In the genomic region with DNA sequence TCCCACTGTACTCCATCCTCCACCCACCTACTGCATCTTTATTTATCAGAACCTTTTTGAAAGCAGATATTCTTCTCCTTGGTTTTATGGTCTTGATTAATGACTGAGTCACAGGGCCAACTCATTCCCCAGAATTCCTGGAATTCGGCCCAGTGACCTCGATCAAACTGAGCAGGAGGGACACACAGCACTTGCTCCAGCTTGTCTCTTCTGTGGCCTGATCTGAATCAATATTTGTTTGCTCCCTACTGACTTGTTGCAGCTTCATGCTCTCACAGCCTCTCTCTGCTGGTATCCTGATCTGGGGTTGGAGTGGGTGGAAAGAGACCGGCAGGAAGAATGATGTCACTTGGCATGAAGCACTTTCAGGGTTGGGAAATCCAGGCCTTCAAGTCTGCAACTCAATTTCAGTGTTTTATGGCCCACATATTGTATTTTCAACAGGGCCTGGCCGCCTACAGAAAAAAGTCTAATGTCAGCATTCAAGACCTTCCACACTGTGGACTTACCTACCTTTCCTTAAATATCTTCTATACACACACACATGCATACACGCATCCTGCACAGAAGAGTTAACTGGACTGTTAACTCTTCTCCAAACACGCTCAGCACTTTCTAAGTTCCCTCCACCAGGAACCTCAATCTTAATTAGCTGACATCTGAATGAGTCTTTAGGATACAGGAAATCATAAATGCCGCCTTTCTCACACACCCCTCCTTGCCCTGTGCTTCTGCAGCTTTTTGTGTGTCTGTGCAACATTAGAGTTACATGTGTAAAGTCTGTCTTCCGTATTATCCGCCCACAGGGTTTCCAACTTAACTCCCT, we compare ENCODE assay signal across 8 cellular contexts. TPM values are rescaled to one million over a fixed set of nuclear protein-coding genes. Genes with fewer than 3 reads are reported as not detected.
DNase-seq lines count a peak whose midpoint lies in the region; ATAC-seq and TF ChIP-seq lines count a peak whose summit lies in the region.

No MANE protein-coding gene starts in this region.

- TF ChIP-seq CTCF in RWPE2 (IDR thresholded peaks at IDR 0.05; ENCODE audit: poor library complexity, severe bottlenecking) (no peak), omental fat pad (IDR thresholded peaks at IDR 0.05) (no peak)

- peaks cover 55% of the 10 kb centered on the region for H3K4me1 ChIP-seq in RWPE2 (ENCODE audit: insufficient read depth, poor library complexity, severe bottlenecking)

- peak overlapping the region; percentile 97 for H3K4me3 ChIP-seq in RWPE2 (ENCODE audit: severe bottlenecking)

- no peaks in the 10 kb centered on the region for H3K9me3 Mint-ChIP-seq in activated CD4-positive, alpha-beta T cell treated with anti-CD3 and anti-CD28 coated beads, Interleukin-2, amount 10 ng/mL, durations not matched to agents 7 days and 5 days

- no peaks in the 10 kb centered on the region for H3K27me3 Mint-ChIP-seq in activated CD4-positive, alpha-beta T cell treated with anti-CD3 and anti-CD28 coated beads, Interleukin-2, amount 10 ng/mL, durations not matched to agents 7 days and 5 days

- POLR2A ChIA-PET in activated CD4-positive, alpha-beta T cell treated with anti-CD3 and anti-CD28 coated beads, Interleukin-2, amount 10 ng/mL, durations not matched to agents 7 days and 5 days (lab: Charles Lee): no interaction called here

- no peak overlapping the region for H3K27ac Mint-ChIP-seq in activated CD4-positive, alpha-beta T cell treated with anti-CD3 and anti-CD28 coated beads, Interleukin-2, amount 10 ng/mL, durations not matched to agents 7 days and 5 days

- peaks cover 88% of the 10 kb centered on the region for H3K36me3 ChIP-seq in RWPE2 (ENCODE audit: low read depth)

- peaks cover 59% of the 10 kb centered on the region for H3K36me3 Mint-ChIP-seq in activated CD4-positive, alpha-beta T cell treated with anti-CD3 and anti-CD28 coated beads, Interleukin-2, amount 10 ng/mL, durations not matched to agents 7 days and 5 days (ENCODE audit: low read depth)

- ATAC-seq in RWPE2 (ENCODE audit: low read depth): peak; percentile 68
- ATAC-seq in esophagus mucosa: peak; percentile 52
- peak; percentile 31 for ATAC-seq in omental fat pad (ENCODE audit: low FRiP score)
- no peak for ATAC-seq in HG02973 (IDR thresholded peaks at IDR 0.05; ENCODE audit: unreplicated experiment)
- ATAC-seq in HG03457 (IDR thresholded peaks at IDR 0.05; ENCODE audit: unreplicated experiment): no peak

- peak overlapping the region; percentile 99 for H3K27ac ChIP-seq in RWPE2 (ENCODE audit: poor library complexity, severe bottlenecking)

- H3K4me1 Mint-ChIP-seq in activated CD4-positive, alpha-beta T cell treated with anti-CD3 and anti-CD28 coated beads, Interleukin-2, amount 10 ng/mL, durations not matched to agents 7 days and 5 days: peaks cover 85% of the 10 kb centered on the region

- no peaks in the 10 kb centered on the region for H3K27me3 ChIP-seq in RWPE2 (ENCODE audit: insufficient read depth, poor library complexity, severe bottlenecking)

- DNase-seq in AG08396 (ENCODE audit: low spot score) (peak; percentile 73), HCEC 1CT (peak; percentile 99), RWPE2 (ENCODE audit: low spot score) (peak; percentile 99), omental fat pad (ENCODE audit: low spot score) (no peak)
- no peak for DNase-seq in activated CD4-positive, alpha-beta T cell treated with anti-CD3 and anti-CD28 coated beads, Interleukin-2, amount 10 ng/mL, durations not matched to agents 7 days and 5 days

- H3K4me3 Mint-ChIP-seq in activated CD4-positive, alpha-beta T cell treated with anti-CD3 and anti-CD28 coated beads, Interleukin-2, amount 10 ng/mL, durations not matched to agents 7 days and 5 days: no peak overlapping the region

- CTCF ChIA-PET in activated CD4-positive, alpha-beta T cell treated with anti-CD3 and anti-CD28 coated beads, Interleukin-2, amount 10 ng/mL, durations not matched to agents 7 days and 5 days (lab: Charles Lee): no interaction called here

- no peaks in the 10 kb centered on the region for H3K9me3 ChIP-seq in RWPE2 (ENCODE audit: severe bottlenecking)

RNA-seq across cellular contexts. Expression of a gene that starts 4.6 kb away (rescaled TPM):
- total RNA-seq in esophagus mucosa (2,122 TPM), omental fat pad (1,000 to 10,000 TPM in 3 of 4 donors, 100 to 1,000 TPM in 1; 907 to 1,545 (median 1,123) TPM)
- 100 to 1,000 TPM; 438 to 488 TPM for total RNA-seq in activated CD4-positive, alpha-beta T cell treated with anti-CD3 and anti-CD28 coated beads, Interleukin-2, amount 10 ng/mL, durations not matched to agents 7 days and 5 days

Comparison
In these comparisons a context has a peak if more than half of its experiments do, and no peak if none do; other contexts are left out.
1. DNase-seq: peak in AG08396 (single experiment), HCEC 1CT (single experiment) and RWPE2 (single experiment); none in omental fat pad (single experiment) and activated CD4-positive, alpha-beta T cell treated with anti-CD3 and anti-CD28 coated beads, Interleukin-2, amount 10 ng/mL, durations not matched to agents 7 days and 5 days (single experiment).
2. ATAC-seq: peak in RWPE2 (single experiment), esophagus mucosa (single experiment) and omental fat pad (single experiment); none in HG02973 (single experiment) and HG03457 (single experiment).